1 cellular context compared by ENCODE assay signal in genomic region chr17:17783121-17783824, GRCh38.
TF ChIP-seq lines count a peak whose summit lies in the region.

No MANE protein-coding gene starts in this region.

TF ChIP-seq in HepG2, 621 proteins besides CTCF, POLR2A, EP300 and RAD21 (continued from another document):
- no peak for TF ChIP-seq PRDM10 (CRISPR knock-in tag; IDR thresholded peaks at IDR 0.05; ENCODE audit: low read depth)
